Comparison of ENCODE assay signal across 14 cellular contexts in the genomic region with DNA sequence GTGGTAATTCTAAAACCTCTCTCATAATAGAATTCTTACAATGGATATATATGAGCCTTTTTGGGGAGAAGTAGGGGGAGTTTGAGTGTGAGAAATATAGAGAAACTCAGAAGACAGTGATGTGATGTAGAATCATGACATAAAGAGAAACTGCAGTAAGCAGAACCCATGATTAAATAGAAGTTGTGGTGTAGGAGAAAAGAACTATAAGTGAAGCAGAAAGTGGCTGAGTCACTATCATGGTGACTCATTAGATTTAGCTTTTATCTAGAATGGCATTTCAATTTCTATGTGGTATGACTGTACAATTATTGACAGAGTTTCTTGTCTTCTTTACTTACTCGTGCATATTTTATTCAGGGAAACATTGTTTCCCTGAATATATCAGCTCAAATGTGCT.
DNase-seq lines count a peak whose midpoint lies in the region; ATAC-seq and TF ChIP-seq lines count a peak whose summit lies in the region.
"Had no signal": no experiment of that assay in that cellular context is flagged by ENCODE, and none has a peak within 500 bp of the region (broad histone marks: within the 10 kb centered on the region; RNA-seq: fewer than 3 reads in every experiment).

No MANE protein-coding gene starts in this region.

- H3K4me3 ChIP-seq in cardiac fibroblast (replicated peaks in 1 of 2; ENCODE audit: low read depth in 2 of 2, low read length in 2 of 2): no peak overlapping the region

- ATAC-seq in GM18861 (IDR thresholded peaks at IDR 0.05; ENCODE audit: unreplicated experiment) (peak; percentile 63), GM18909 (IDR thresholded peaks at IDR 0.05; ENCODE audit: poor library complexity, unreplicated experiment) (no peak)
- ATAC-seq: activated T-cell treated with anti-CD3 and anti-CD28 coated beads, Interleukin-2, amount 50 U/mL, for 4 hours had no signal

- TF ChIP-seq CTCF in cardiac fibroblast (IDR thresholded peaks at IDR 0.05; ENCODE audit: low read depth, low read length): no peak

- DNase-seq in LoVo (ENCODE audit: low spot score): peak; percentile 11
- DNase-seq in cardiac fibroblast (ENCODE audit: low read depth in 2 of 2): peak; percentile 28 to 50
- peak; percentile 54 for DNase-seq in putamen (ENCODE audit: low spot score)
- DNase-seq in T-helper 9 cell: no peak
- DNase-seq in cortex of kidney (lab: John Stamatoyannopoulos, UW): no peak
- no peak for DNase-seq in mesenteric fat pad (ENCODE audit: low spot score)
- DNase-seq: activated T-cell treated with anti-CD3 and anti-CD28 coated beads, Interleukin-2, amount 50 U/mL, for 4 hours; HCEC 1CT; immature natural killer cell; Karpas-422; nephron progenitor cell; WERI-Rb-1 had no signal

Comparison
In these comparisons a context has a peak if more than half of its experiments do, and no peak if none do; other contexts are left out.
1. DNase-seq: peak in LoVo (single experiment), cardiac fibroblast (2 of 2) and putamen (single experiment); none in T-helper 9 cell (single experiment), cortex of kidney (single experiment) and mesenteric fat pad (single experiment).